Comparison of ENCODE assay signal across 8 cellular contexts in the genomic region with DNA sequence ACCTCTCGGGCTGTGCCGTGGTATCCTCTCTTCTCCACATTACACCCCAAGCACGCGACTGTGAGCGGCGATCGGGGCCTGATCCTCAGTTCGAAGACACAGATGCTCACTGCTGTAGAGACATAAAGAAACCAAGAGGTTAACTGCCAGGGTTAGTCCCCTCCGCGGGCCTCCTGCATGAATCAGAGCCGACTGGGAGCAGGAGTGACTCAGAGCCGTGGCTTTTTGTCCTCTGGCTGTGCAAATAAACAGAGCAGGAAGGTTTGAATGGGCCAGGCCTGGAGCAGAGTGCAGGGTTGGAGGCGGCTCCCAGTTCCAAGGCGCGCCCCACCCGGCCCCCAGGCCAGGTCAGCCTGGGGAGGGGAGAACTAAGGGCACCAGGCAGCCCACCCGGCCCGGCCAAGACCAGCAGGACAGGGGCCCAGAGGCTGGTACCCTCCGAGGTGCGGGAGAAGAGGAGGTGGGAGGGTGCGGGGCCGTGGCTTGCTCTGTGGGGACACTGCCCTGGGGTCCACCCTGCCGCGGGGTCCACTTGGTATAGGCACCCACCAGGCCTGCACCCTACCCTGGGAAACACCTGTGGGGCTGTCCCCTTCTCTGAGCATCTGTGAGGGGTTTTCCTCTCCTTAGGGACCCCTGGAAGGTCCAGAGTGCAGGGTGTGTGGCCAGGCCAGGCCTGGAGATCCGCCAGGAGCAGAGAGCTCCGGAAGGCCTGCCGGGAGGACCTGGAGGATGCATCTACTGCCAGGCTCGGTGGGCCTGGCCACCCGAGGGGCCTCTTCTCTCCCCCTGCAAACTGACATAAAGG. TPM values are rescaled to one million over a fixed set of nuclear protein-coding genes. Genes with fewer than 3 reads are reported as not detected.
DNase-seq lines count a peak whose midpoint lies in the region; ATAC-seq and TF ChIP-seq lines count a peak whose summit lies in the region.

No MANE protein-coding gene starts in this region.

- peaks cover 44% of the 10 kb centered on the region for H3K4me1 Mint-ChIP-seq in nephron

- no peak for TF ChIP-seq CTCF in epithelial cell of proximal tubule (conservative IDR thresholded peaks at IDR 0.05; ENCODE audit: low read depth, low read length)
- no peak for TF ChIP-seq CTCF in nephron (IDR thresholded peaks at IDR 0.05; ENCODE audit: unreplicated experiment in 3 of 3)
- no peak for TF ChIP-seq CTCF in transverse colon (IDR thresholded peaks at IDR 0.05)

- no peak for ATAC-seq in HG03521 (IDR thresholded peaks at IDR 0.05; ENCODE audit: unreplicated experiment)
- no peak for ATAC-seq in HG03196 (IDR thresholded peaks at IDR 0.05; ENCODE audit: unreplicated experiment)

- TF ChIP-seq EP300 in transverse colon (IDR thresholded peaks at IDR 0.05; ENCODE audit: low read depth), result no peak

- no peaks in the 10 kb centered on the region for H3K36me3 ChIP-seq in transverse colon

- H3K9me3 ChIP-seq in transverse colon, result no peaks in the 10 kb centered on the region

- DNase-seq in SIG-M5 treated with dmso at 0.1 percent for 504 hours (lab: John Stamatoyannopoulos, UW; ENCODE audit: unreplicated experiment) (peak; percentile 58), SIG-M5 (lab: John Stamatoyannopoulos, UW) (no peak), SK-MEL-5 (ENCODE audit: low read depth, low spot score) (peak; percentile 26), epithelial cell of proximal tubule (ENCODE audit: low read depth) (peak; percentile 76), transverse colon (peak; percentile 89)

- peaks cover 29 to 48% (median 38%) of the 10 kb centered on the region in 4 donors for H3K4me1 ChIP-seq in transverse colon

- H3K27me3 Mint-ChIP-seq in nephron (ENCODE audit: low read depth), result peaks cover 35% of the 10 kb centered on the region

- H3K4me3 ChIP-seq in epithelial cell of proximal tubule (ENCODE audit: low read depth, low read length) (peak overlapping the region; percentile 26), transverse colon (peak overlapping the region in 1 of 4 donors; percentile 28)

- peak overlapping the region; percentile 81 to 88 (median 86) for H3K27ac ChIP-seq in transverse colon

- no peak for TF ChIP-seq POLR2A in transverse colon (IDR thresholded peaks at IDR 0.05)

- H3K27ac Mint-ChIP-seq in nephron, result peak overlapping the region; percentile 34 to 88 (median 87)

- peak overlapping the region; percentile 4 to 31 (median 30) for H3K4me3 Mint-ChIP-seq in nephron

- H3K27me3 ChIP-seq in transverse colon, result no peaks in the 10 kb centered on the region

- intact Hi-C loops in transverse colon (cut with DNase I; ENCODE audit: low total_unique reads), result loop anchor here (2.0 kb wide), 1 partner anchor 36 kb away; no protein-coding TSS in a partner anchor

- WGBS in transverse colon (ENCODE audit: low coverage in 1 of 2), 2 donors, result 14% methylated on average over 27 of the region's 29 CpGs; no CpG with 5 or more reads in 1 of the 2 donors

- H3K9me3 Mint-ChIP-seq in nephron, result no peaks in the 10 kb centered on the region

- H3K36me3 Mint-ChIP-seq in nephron (ENCODE audit: low read depth), result no peaks in the 10 kb centered on the region

- in situ Hi-C loops in SK-MEL-5 (cut with HindIII; ENCODE audit: low pct_unique_long_range_greater_than_20kb, low sequenced_read_pairs), result no loop called here
- in situ Hi-C loops in transverse colon (cut with MboI; ENCODE audit: low pct_ligation_motif_present in 1 of 4, low pct_unique_long_range_greater_than_20kb in 1 of 4, low sequenced_read_pairs in 3 of 4), result no loop called here

RNA-seq across cellular contexts. Expression of gene TWIST2, which starts 16.5 kb away (rescaled TPM):
- not detected in 2 replicates for total RNA-seq in SK-MEL-5 (2014; rRNA removed; shearing (Covaris generic))
- 0.65 and 0.94 TPM in 2 replicates for polyA plus RNA-seq in SK-MEL-5 (2015; cell fraction: cytosol; rRNA removed)
- 0.33 TPM in 1 of 2 replicates, not detected in the other for polyA plus RNA-seq in SK-MEL-5 (2015; cell fraction: nucleus; rRNA removed)
- total RNA-seq in epithelial cell of proximal tubule, result 0.46 and 1.8 TPM in 2 replicates
- 10 to 100 TPM in 3 of 4 donors, 1 to 10 TPM in 1; 6.7 to 59.1 (median 16.8) TPM for total RNA-seq in transverse colon
